Comparison of ENCODE assay signal across 8 cellular contexts in the genomic region with DNA sequence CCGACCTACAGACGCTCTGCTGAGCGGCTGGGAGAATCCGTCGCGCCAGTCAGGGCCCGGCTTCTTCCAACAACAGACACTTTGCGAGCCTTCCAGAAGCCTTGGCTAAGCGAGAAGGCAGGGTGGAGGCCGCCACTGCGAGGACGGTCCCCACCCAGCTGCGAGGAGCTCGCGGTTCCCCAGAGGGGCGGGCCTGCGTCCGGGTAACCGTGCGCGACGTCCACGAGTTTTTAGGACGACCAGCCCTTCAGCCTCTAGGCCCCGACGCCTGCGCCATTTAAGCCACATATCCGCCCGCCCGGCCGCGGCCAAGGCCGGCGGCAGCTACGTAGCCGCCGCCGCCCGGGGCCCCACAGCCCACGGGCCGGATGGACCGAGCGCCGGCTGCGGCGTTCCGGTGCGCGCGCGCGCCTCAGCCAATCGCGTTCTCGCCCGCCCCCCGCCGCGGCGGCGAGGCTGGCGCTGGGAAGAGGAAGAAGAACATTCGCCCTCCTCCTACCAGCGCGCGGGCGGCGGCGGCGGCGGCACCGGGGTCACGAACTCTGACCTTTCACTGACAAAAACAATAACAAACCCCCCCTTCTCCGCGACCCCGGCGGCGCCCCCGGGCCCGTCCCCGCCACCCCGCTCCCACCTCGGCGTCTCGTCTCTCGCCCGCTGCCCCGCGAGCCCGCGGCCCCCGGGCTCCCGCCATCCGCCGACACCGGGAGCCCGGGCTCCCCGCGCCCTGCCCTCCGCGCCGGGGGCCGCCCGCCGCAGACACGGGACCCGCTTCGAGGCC. TPM values are rescaled to one million over a fixed set of nuclear protein-coding genes. Genes with fewer than 3 reads are reported as not detected.
DNase-seq lines count a peak whose midpoint lies in the region; ATAC-seq and TF ChIP-seq lines count a peak whose summit lies in the region.

A gene (plus strand): TSS at position 479 of the 781 bp plus-strand sequence. CDS start 56,332 bp downstream, outside the sequence.

- no peak for TF ChIP-seq CTCF in AG09309 (IDR thresholded peaks at IDR 0.05; ENCODE audit: control insufficient read depth, insufficient read depth, low read depth, low read length, missing control alignments)
- TF ChIP-seq CTCF in coronary artery (IDR thresholded peaks at IDR 0.05), result no peak

- DNase-seq in AG09309 (ENCODE audit: low read depth), result no peak
- DNase-seq in NCI-H526 treated with DMSO at 0.1 percent for 48 hours (lab: John Stamatoyannopoulos, UW), result peak; percentile 74
- peak; percentile 97 for DNase-seq in activated CD4-positive, alpha-beta T cell treated with anti-CD3 and anti-CD28 coated beads, Interleukin-2, amount 10 ng/mL, durations not matched to agents 24 days and 14 days
- DNase-seq in coronary artery (ENCODE audit: low spot score), result peak; percentile 93
- peak; percentile 92 for DNase-seq in left lobe of liver (ENCODE audit: low spot score)
- DNase-seq in stimulated activated CD4-positive, alpha-beta T cell treated with anti-CD3 and anti-CD28 coated beads, Interleukin-2, amount 100 ng/mL, for 24 hours, result peak; percentile 87 to 88

- H3K4me1 Mint-ChIP-seq in activated CD4-positive, alpha-beta T cell treated with anti-CD3 and anti-CD28 coated beads, Interleukin-2, amount 10 ng/mL, durations not matched to agents 24 days and 14 days, result peaks cover 30% of the 10 kb centered on the region

- H3K27ac Mint-ChIP-seq in activated CD4-positive, alpha-beta T cell treated with anti-CD3 and anti-CD28 coated beads, Interleukin-2, amount 10 ng/mL, durations not matched to agents 24 days and 14 days, result peak within 1 kb of the TSS; percentile 100

- no peaks in the 10 kb centered on the region for H3K27me3 Mint-ChIP-seq in activated CD4-positive, alpha-beta T cell treated with anti-CD3 and anti-CD28 coated beads, Interleukin-2, amount 10 ng/mL, durations not matched to agents 24 days and 14 days

- H3K27ac ChIP-seq in coronary artery, result peak within 1 kb of the TSS; percentile 94 to 95

- H3K9me3 Mint-ChIP-seq in activated CD4-positive, alpha-beta T cell treated with anti-CD3 and anti-CD28 coated beads, Interleukin-2, amount 10 ng/mL, durations not matched to agents 24 days and 14 days, result no peaks in the 10 kb centered on the region

- peak; percentile 65 for ATAC-seq in GM19035 (IDR thresholded peaks at IDR 0.05; ENCODE audit: unreplicated experiment)
- ATAC-seq in HG03280 (IDR thresholded peaks at IDR 0.05; ENCODE audit: unreplicated experiment), result peak; percentile 54
- peak; percentile 75 for ATAC-seq in left lobe of liver

- intact Hi-C loops in activated CD4-positive, alpha-beta T cell treated with anti-CD3 and anti-CD28 coated beads, Interleukin-2, amount 10 ng/mL, durations not matched to agents 24 days and 14 days (cut with micrococcal nuclease), result loop anchor here (1.0 to 10.0 kb wide), 5 partner anchors 118 to 914 kb away; a partner anchor contains a TSS

- H3K4me3 ChIP-seq in AG09309 (ENCODE audit: control insufficient read depth, low read depth, low read length) (peak within 1 kb of the TSS; percentile 96), coronary artery (peak within 1 kb of the TSS; percentile 92)

- peaks cover 38% of the 10 kb centered on the region for H3K36me3 Mint-ChIP-seq in activated CD4-positive, alpha-beta T cell treated with anti-CD3 and anti-CD28 coated beads, Interleukin-2, amount 10 ng/mL, durations not matched to agents 24 days and 14 days (ENCODE audit: low read depth)

- H3K4me3 Mint-ChIP-seq in activated CD4-positive, alpha-beta T cell treated with anti-CD3 and anti-CD28 coated beads, Interleukin-2, amount 10 ng/mL, durations not matched to agents 24 days and 14 days, result peak within 1 kb of the TSS; percentile 100

RNA-seq across cellular contexts. Expression of the gene that starts here (rescaled TPM):
- 48.8 and 52.5 TPM in 2 replicates for total RNA-seq in activated CD4-positive, alpha-beta T cell treated with anti-CD3 and anti-CD28 coated beads, Interleukin-2, amount 10 ng/mL, durations not matched to agents 24 days and 14 days
- total RNA-seq in left lobe of liver, result 14.2 TPM
